Comparison of ENCODE assay signal across 13 cellular contexts in the genomic region with DNA sequence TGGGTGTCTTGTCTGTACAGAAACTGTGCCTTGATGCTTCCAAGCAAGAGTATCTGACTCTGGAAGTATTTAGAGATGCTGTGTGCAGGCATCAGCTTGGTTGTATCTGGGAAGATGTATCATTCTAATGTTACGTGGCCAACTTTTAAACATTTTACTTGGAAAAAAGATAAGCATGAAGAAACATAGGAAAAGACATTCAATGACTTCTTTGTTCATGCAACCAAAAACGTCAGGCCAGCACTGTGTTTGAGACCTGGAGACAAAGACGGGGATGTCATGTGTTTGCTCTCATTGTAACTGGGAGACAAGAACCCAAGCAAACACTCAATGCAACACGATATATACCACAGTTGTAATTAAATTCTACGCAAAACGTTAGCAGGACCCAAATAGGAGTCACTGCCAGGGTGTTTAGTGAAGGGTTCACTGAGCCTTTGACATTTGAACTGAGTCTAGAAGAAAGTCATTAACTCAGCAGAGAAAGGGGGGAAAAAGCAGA. TPM values are rescaled to one million over a fixed set of nuclear protein-coding genes. Genes with fewer than 3 reads are reported as not detected.
DNase-seq lines count a peak whose midpoint lies in the region; ATAC-seq and TF ChIP-seq lines count a peak whose summit lies in the region.
"Had no signal": no experiment of that assay in that cellular context is flagged by ENCODE, and none has a peak within 500 bp of the region (broad histone marks: within the 10 kb centered on the region; RNA-seq: fewer than 3 reads in every experiment).

No MANE protein-coding gene starts in this region.

- no peaks in the 10 kb centered on the region for H3K9me3 Mint-ChIP-seq in T-helper 2 cell treated with Interferon-gamma antibody and Interleukin-4, amounts not matched to agents 5 μg/mL and 100 μg/mL, for 36 hours
- H3K9me3 Mint-ChIP-seq: activated CD4-positive, alpha-beta memory T cell treated with anti-CD3 and anti-CD28 coated beads, Interleukin-2, amount 10 ng/mL, durations not matched to agents 7 days and 5 days; activated naive CD8-positive, alpha-beta T cell treated with anti-CD3 and anti-CD28 coated beads for 36 hours; naive thymus-derived CD8-positive, alpha-beta T cell; stimulated activated naive CD8-positive, alpha-beta T cell treated with anti-CD3 and anti-CD28 coated beads, Interleukin-15, Interleukin-2, amounts not matched to agents 100 ng/mL and 50 ng/mL, for 24 hours had no signal

- H3K9me3 ChIP-seq in left lung (no peaks in the 10 kb centered on the region), testis (no peaks in the 10 kb centered on the region)

- no peak for TF ChIP-seq POLR2A in testis (IDR thresholded peaks at IDR 0.05)

- H3K4me1 ChIP-seq in left lung (peaks cover 0 to 3% of the 10 kb centered on the region in 2 donors), testis (peaks cover 16% of the 10 kb centered on the region)

- H3K27ac Mint-ChIP-seq in T-helper 2 cell treated with Interferon-gamma antibody and Interleukin-4, amounts not matched to agents 5 μg/mL and 100 μg/mL, for 36 hours: no peak overlapping the region
- H3K27ac Mint-ChIP-seq: activated CD4-positive, alpha-beta memory T cell treated with anti-CD3 and anti-CD28 coated beads, Interleukin-2, amount 10 ng/mL, durations not matched to agents 7 days and 5 days; activated naive CD8-positive, alpha-beta T cell treated with anti-CD3 and anti-CD28 coated beads for 36 hours; stimulated activated naive CD8-positive, alpha-beta T cell treated with anti-CD3 and anti-CD28 coated beads, Interleukin-15, Interleukin-2, amounts not matched to agents 100 ng/mL and 50 ng/mL, for 24 hours had no signal

- TF ChIP-seq CTCF in left lung (IDR thresholded peaks at IDR 0.05) (no peak), testis (IDR thresholded peaks at IDR 0.05) (no peak)

- DNase-seq in NCI-H1436 treated with DMSO at 0.1 percent for 48 hours (lab: John Stamatoyannopoulos, UW): peak; percentile 36
- DNase-seq in left lung: no peak
- DNase-seq in testis: peak; percentile 84
- no peak for DNase-seq in T-helper 2 cell treated with Interferon-gamma antibody and Interleukin-4, amounts not matched to agents 5 μg/mL and 100 μg/mL, for 36 hours (ENCODE audit: low spot score)
- DNase-seq in CD1c-positive myeloid dendritic cell (ENCODE audit: extremely low spot score): no peak
- DNase-seq: activated CD4-positive, alpha-beta memory T cell treated with anti-CD3 and anti-CD28 coated beads, Interleukin-2, amount 10 ng/mL, durations not matched to agents 7 days and 5 days; activated naive CD8-positive, alpha-beta T cell treated with anti-CD3 and anti-CD28 coated beads for 36 hours; effector CD8-positive, alpha-beta T cell; naive thymus-derived CD8-positive, alpha-beta T cell had no signal

- H3K36me3 ChIP-seq in left lung (no peaks in the 10 kb centered on the region), testis (ENCODE audit: low read depth, missing control alignments) (no peaks in the 10 kb centered on the region)

- H3K27ac ChIP-seq in angular gyrus (ENCODE audit: low read depth, low read length) (peak overlapping the region; percentile 64), left lung (peak overlapping the region; percentile 51 to 81), testis (peak overlapping the region; percentile 68 to 85)

- peak; percentile 4 for ATAC-seq in left lung
- ATAC-seq in GM18498 (IDR thresholded peaks at IDR 0.05; ENCODE audit: unreplicated experiment): no peak
- no peak for ATAC-seq in HG02981 (IDR thresholded peaks at IDR 0.05; ENCODE audit: unreplicated experiment)
- ATAC-seq: naive thymus-derived CD8-positive, alpha-beta T cell had no signal

- peaks cover 16% of the 10 kb centered on the region for H3K27me3 Mint-ChIP-seq in T-helper 2 cell treated with Interferon-gamma antibody and Interleukin-4, amounts not matched to agents 5 μg/mL and 100 μg/mL, for 36 hours (ENCODE audit: low read depth)
- H3K27me3 Mint-ChIP-seq: stimulated activated naive CD8-positive, alpha-beta T cell treated with anti-CD3 and anti-CD28 coated beads, Interleukin-15, Interleukin-2, amounts not matched to agents 100 ng/mL and 50 ng/mL, for 24 hours had no signal

- intact Hi-C loops in left lung (cut with DNase I): no loop called here
- intact Hi-C loops in testis (cut with DNase I; ENCODE audit: low total_unique reads): no loop called here

- no peak overlapping the region for H3K4me3 ChIP-seq in left lung
- H3K4me3 ChIP-seq in testis: no peak overlapping the region

- no peaks in the 10 kb centered on the region for H3K36me3 Mint-ChIP-seq in T-helper 2 cell treated with Interferon-gamma antibody and Interleukin-4, amounts not matched to agents 5 μg/mL and 100 μg/mL, for 36 hours (ENCODE audit: low read depth)
- H3K36me3 Mint-ChIP-seq: activated naive CD8-positive, alpha-beta T cell treated with anti-CD3 and anti-CD28 coated beads for 36 hours; naive thymus-derived CD8-positive, alpha-beta T cell had no signal

- H3K4me1 Mint-ChIP-seq in T-helper 2 cell treated with Interferon-gamma antibody and Interleukin-4, amounts not matched to agents 5 μg/mL and 100 μg/mL, for 36 hours (ENCODE audit: low read depth): peaks cover 8% of the 10 kb centered on the region
- H3K4me1 Mint-ChIP-seq: activated naive CD8-positive, alpha-beta T cell treated with anti-CD3 and anti-CD28 coated beads for 36 hours had no signal

- 67 to 77% methylated on average over 6 of the region's 6 CpGs for WGBS in testis, 2 donors

- no peak overlapping the region for H3K4me3 Mint-ChIP-seq in T-helper 2 cell treated with Interferon-gamma antibody and Interleukin-4, amounts not matched to agents 5 μg/mL and 100 μg/mL, for 36 hours
- H3K4me3 Mint-ChIP-seq: activated CD4-positive, alpha-beta memory T cell treated with anti-CD3 and anti-CD28 coated beads, Interleukin-2, amount 10 ng/mL, durations not matched to agents 7 days and 5 days; activated naive CD8-positive, alpha-beta T cell treated with anti-CD3 and anti-CD28 coated beads for 36 hours; stimulated activated naive CD8-positive, alpha-beta T cell treated with anti-CD3 and anti-CD28 coated beads, Interleukin-15, Interleukin-2, amounts not matched to agents 100 ng/mL and 50 ng/mL, for 24 hours had no signal

- H3K27me3 ChIP-seq in left lung (no peaks in the 10 kb centered on the region), testis (no peaks in the 10 kb centered on the region)

RNA-seq across cellular contexts. Expression of a gene that starts 8.9 kb away (rescaled TPM):
- total RNA-seq in left lung: 10 to 100 TPM; 75.8 to 76.9 TPM
- 10 to 100 TPM; 50.0 to 56.1 TPM for total RNA-seq in testis
- 94.5 TPM for polyA plus RNA-seq in testis (ENCODE audit: insufficient read depth, low read depth, low replicate concordance)

Comparison
In these comparisons a context has a peak if more than half of its experiments do, and no peak if none do; other contexts are left out.
1. DNase-seq: peak in NCI-H1436 treated with DMSO at 0.1 percent for 48 hours (single experiment) and testis (single experiment); none in left lung (0 of 2), T-helper 2 cell treated with Interferon-gamma antibody and Interleukin-4, amounts not matched to agents 5 μg/mL and 100 μg/mL, for 36 hours (single experiment) and CD1c-positive myeloid dendritic cell (single experiment).
2. Peak in every context shown above with its lines, with median percentiles within 50 percentile points of each other: H3K27ac ChIP-seq.